In genomic region chr2:66553370-66553769, GRCh38 we compare ENCODE assay signal across 10 cellular contexts.
DNase-seq lines count a peak whose midpoint lies in the region; ATAC-seq, FAIRE-seq and TF ChIP-seq lines count a peak whose summit lies in the region.
"Had no signal": no experiment of that assay in that cellular context is flagged by ENCODE, and none has a peak within 500 bp of the region (broad histone marks: within the 10 kb centered on the region; RNA-seq: fewer than 3 reads in every experiment).

No MANE protein-coding gene starts in this region.

- intact Hi-C loops in endothelial cell of umbilical vein (cut with micrococcal nuclease), result no loop called here
- intact Hi-C loops in pancreas (cut with DNase I), result no loop called here

- H3K79me2 ChIP-seq in endothelial cell of umbilical vein (ENCODE audit: control insufficient read depth, insufficient read depth, low read length), result no peaks in the 10 kb centered on the region

- no peak overlapping the region for H3K4me2 ChIP-seq in endothelial cell of umbilical vein (ENCODE audit: insufficient read depth, low read length)

- in situ Hi-C loops in G401 (cut with HindIII; ENCODE audit: low sequenced_read_pairs), result no loop called here

- POLR2A ChIA-PET in endothelial cell of umbilical vein (lab: Charles Lee), result no interaction called here

- DNase-seq in G401 (ENCODE audit: low spot score), result peak; percentile 64
- peak; percentile 79 to 88 for DNase-seq in NCI-H1930 (lab: John Stamatoyannopoulos, UW)
- DNase-seq in endothelial cell of umbilical vein (ENCODE audit: low read depth, low spot score), result peak; percentile 27
- peak; percentile 41 to 93 (median 70) for DNase-seq in pancreas
- no peak for DNase-seq in Ammon's horn (ENCODE audit: low spot score)
- no peak for DNase-seq in NCI-H187 treated with DMSO at 0.1 percent for 48 hours (lab: John Stamatoyannopoulos, UW)
- DNase-seq: activated CD4-positive, CD25-positive, alpha-beta regulatory T cell had no signal

- H3K27me3 ChIP-seq in endothelial cell of umbilical vein (ENCODE audit: control insufficient read depth in 2 of 2, insufficient read depth in 2 of 2, low read length in 2 of 2) (no peaks in the 10 kb centered on the region), pancreas (no peaks in the 10 kb centered on the region)

- ATAC-seq in pancreas, result peak; percentile 48 to 58 (median 56)
- ATAC-seq in HG03108 (IDR thresholded peaks at IDR 0.05; ENCODE audit: unreplicated experiment), result no peak
- ATAC-seq in GM21367 (IDR thresholded peaks at IDR 0.05; ENCODE audit: unreplicated experiment), result no peak

- peaks cover 19% of the 10 kb centered on the region for H3K4me1 ChIP-seq in endothelial cell of umbilical vein (ENCODE audit: control insufficient read depth, extremely low read depth, insufficient read depth, low read length)
- peaks cover 19 to 42% (median 34%) of the 10 kb centered on the region in 3 donors for H3K4me1 ChIP-seq in pancreas

- FAIRE-seq in endothelial cell of umbilical vein (lab: Jason Lieb, UNC) (no peak), pancreas (lab: Jason Lieb, UNC) (no peak)
- FAIRE-seq: H1 had no signal

- BruUV-seq in endothelial cell of umbilical vein (replicated peaks; lab: Mats Ljungman, UMichigan), result no TSS peak

- no peak overlapping the region for H3K4me3 ChIP-seq in endothelial cell of umbilical vein (replicated peaks in 1 of 3; ENCODE audit: insufficient read depth in 1 of 3, low read depth in 1 of 3, low read length in 3 of 3)
- H3K4me3 ChIP-seq in pancreas, result no peak overlapping the region

- dilution Hi-C loops in endothelial cell of umbilical vein (cut with MboI; ENCODE audit: extremely low pct_ligation_motif_present, low sequenced_read_pairs), result no loop called here

- H3K9ac ChIP-seq in endothelial cell of umbilical vein (replicated peaks; ENCODE audit: extremely low read depth, insufficient read depth, low read length), result no peak overlapping the region

- no peak for TF ChIP-seq CTCF in endothelial cell of umbilical vein (IDR thresholded peaks at IDR 0.05; ENCODE audit: extremely low read depth in 1 of 2, insufficient read depth in 1 of 2, low read depth in 1 of 2, low read length in 2 of 2)
- no peak for TF ChIP-seq CTCF in pancreas (IDR thresholded peaks at IDR 0.05)

- TF ChIP-seq POLR2A in endothelial cell of umbilical vein (IDR thresholded peaks at IDR 0.05; ENCODE audit: low read depth, low read length), result no peak

- H3K9me1 ChIP-seq in endothelial cell of umbilical vein (replicated peaks; ENCODE audit: control insufficient read depth, extremely low read depth, insufficient read depth, low read length), result no peaks in the 10 kb centered on the region

- CTCF ChIA-PET in endothelial cell of umbilical vein (lab: Charles Lee), result interaction anchor here (0.7 to 1.4 kb wide), 3 partner anchors 13 to 1098 kb away, joined by 3 to 4 read pairs (median 3); no protein-coding TSS in a partner anchor

- H3K36me3 ChIP-seq in endothelial cell of umbilical vein (ENCODE audit: control insufficient read depth in 2 of 2, extremely low read depth in 1 of 2, insufficient read depth in 2 of 2, low read length in 2 of 2), result no peaks in the 10 kb centered on the region
- H3K36me3 ChIP-seq in pancreas, result peaks cover 0 to 13% (median 6%) of the 10 kb centered on the region in 3 donors

- H4K20me1 ChIP-seq in endothelial cell of umbilical vein (replicated peaks; ENCODE audit: control insufficient read depth, extremely low read depth, insufficient read depth, low read length), result no peaks in the 10 kb centered on the region

- H2AFZ ChIP-seq in endothelial cell of umbilical vein (ENCODE audit: low read depth, low read length), result no peak overlapping the region

- no peak overlapping the region for H3K27ac ChIP-seq in endothelial cell of umbilical vein (ENCODE audit: insufficient read depth, low read depth, low read length)
- H3K27ac ChIP-seq in pancreas, result peak overlapping the region in 1 of 4 donors; percentile 48

- 14 to 17% methylated on average over 4 of the region's 4 CpGs for WGBS in pancreas, 2 donors

- no peaks in the 10 kb centered on the region for H3K9me3 ChIP-seq in endothelial cell of umbilical vein (replicated peaks; ENCODE audit: control insufficient read depth, insufficient read depth, low read length)
- no peaks in the 10 kb centered on the region for H3K9me3 ChIP-seq in pancreas

TF ChIP-seq in endothelial cell of umbilical vein, 7 proteins besides CTCF, POLR2A, EP300 and RAD21:
- TF ChIP-seq JUN (IDR thresholded peaks at IDR 0.05; ENCODE audit: borderline replicate concordance, insufficient read depth, insufficient read length, low read depth) (no peak), GATA2 (IDR thresholded peaks at IDR 0.05; ENCODE audit: insufficient read depth, insufficient read length, low read depth, low read length) (no peak), EZH2 (IDR thresholded peaks at IDR 0.05; ENCODE audit: borderline replicate concordance, low read depth, low read length, severe bottlenecking) (no peak)

Comparison
In these comparisons a context has a peak if more than half of its experiments do, and no peak if none do; other contexts are left out.
1. DNase-seq: peak in G401 (single experiment), NCI-H1930 (2 of 2), endothelial cell of umbilical vein (single experiment) and pancreas (6 of 6); none in Ammon's horn (single experiment) and NCI-H187 treated with DMSO at 0.1 percent for 48 hours (single experiment).
2. ATAC-seq: peak in pancreas (4 of 4); none in HG03108 (single experiment) and GM21367 (single experiment).